10 cellular contexts compared by ENCODE assay signal in genomic region chr10:71621783-71622526, GRCh38.
DNase-seq lines count a peak whose midpoint lies in the region; ATAC-seq and TF ChIP-seq lines count a peak whose summit lies in the region.
"Had no signal": no experiment of that assay in that cellular context is flagged by ENCODE, and none has a peak within 500 bp of the region (broad histone marks: within the 10 kb centered on the region; RNA-seq: fewer than 3 reads in every experiment).

No MANE protein-coding gene starts in this region.

- no peaks in the 10 kb centered on the region for H3K36me3 Mint-ChIP-seq in immature natural killer cell

- no peak overlapping the region for H3K4me3 Mint-ChIP-seq in immature natural killer cell

- peak; percentile 48 for ATAC-seq in gastroesophageal sphincter
- ATAC-seq in GM19397 (IDR thresholded peaks at IDR 0.05; ENCODE audit: unreplicated experiment), result no peak

- TF ChIP-seq EP300 in gastroesophageal sphincter (IDR thresholded peaks at IDR 0.05) (no peak), ovary (IDR thresholded peaks at IDR 0.05) (no peak)

- H3K4me3 ChIP-seq in SJSA1 (no peak overlapping the region), gastroesophageal sphincter (no peak overlapping the region), ovary (no peak overlapping the region)

- H3K4me1 Mint-ChIP-seq in immature natural killer cell, result no peaks in the 10 kb centered on the region

- DNase-seq in Daoy (ENCODE audit: low read depth) (peak; percentile 77), SJSA1 (ENCODE audit: low read depth in 1 of 2, low spot score in 2 of 2) (peak; percentile 85 to 90), ovary (peak; percentile 45 to 69 (median 55)), immature natural killer cell (no peak), CD1c-positive myeloid dendritic cell (ENCODE audit: extremely low spot score) (no peak)
- DNase-seq in activated T-cell treated with anti-CD3 and anti-CD28 coated beads, Interleukin-2, amount 50 U/mL, for 1 hour, result no peak
- DNase-seq: DMS79, NCI-H524 treated with DMSO at 0.1 percent for 48 hours had no signal

- H3K4me1 ChIP-seq in SJSA1 (replicated peaks), result peaks cover 29% of the 10 kb centered on the region
- peaks cover 18 to 78% (median 40%) of the 10 kb centered on the region in 3 donors for H3K4me1 ChIP-seq in gastroesophageal sphincter
- H3K4me1 ChIP-seq in ovary (ENCODE audit: insufficient read depth), result peaks cover 21% of the 10 kb centered on the region

- peak overlapping the region; percentile 73 for H3K27ac ChIP-seq in SJSA1
- H3K27ac ChIP-seq in gastroesophageal sphincter, result peak overlapping the region; percentile 77 to 86 (median 80)
- H3K27ac ChIP-seq in ovary, result peak overlapping the region in 1 of 2 donors; percentile 67

- H3K9me3 ChIP-seq in SJSA1 (replicated peaks) (no peaks in the 10 kb centered on the region; the same call in 1 of the 2 replicates), gastroesophageal sphincter (no peaks in the 10 kb centered on the region), ovary (no peaks in the 10 kb centered on the region)

- 77% methylated on average over 3 of the region's 11 CpGs; no CpG with 5 or more reads in 1 of the 2 donors for WGBS in gastroesophageal sphincter (ENCODE audit: low coverage in 1 of 2), 2 donors
- WGBS in ovary, 3 donors, result 56 to 58% (median 56%) methylated on average over 11 of the region's 11 CpGs

- H3K9me3 Mint-ChIP-seq in immature natural killer cell, result no peaks in the 10 kb centered on the region

- H3K27me3 Mint-ChIP-seq in immature natural killer cell (ENCODE audit: low read depth in 3 of 3), result peaks cover 2 to 4% (median 3%) of the 10 kb centered on the region in 3 donors

- H3K36me3 ChIP-seq in SJSA1 (0 out of 2 replicates have a peak, but pooled peaks cover 3% of the 10 kb centered on the region), gastroesophageal sphincter (no peaks in the 10 kb centered on the region), ovary (no peaks in the 10 kb centered on the region)

- TF ChIP-seq POLR2A in gastroesophageal sphincter (IDR thresholded peaks at IDR 0.05) (no peak), ovary (IDR thresholded peaks at IDR 0.05) (no peak)

- H3K27me3 ChIP-seq in SJSA1 (replicated peaks) (no peaks in the 10 kb centered on the region), gastroesophageal sphincter (no peaks in the 10 kb centered on the region), ovary (no peaks in the 10 kb centered on the region)

- intact Hi-C loops in ovary (cut with DNase I), result no loop called here

- no peak for TF ChIP-seq CTCF in gastroesophageal sphincter (IDR thresholded peaks at IDR 0.05)
- TF ChIP-seq CTCF in ovary (IDR thresholded peaks at IDR 0.05), result no peak

- no peak overlapping the region for H3K27ac Mint-ChIP-seq in immature natural killer cell

Comparison
In these comparisons a context has a peak if more than half of its experiments do, and no peak if none do; other contexts are left out.
1. DNase-seq: peak in Daoy (single experiment), SJSA1 (2 of 2) and ovary (5 of 5); none in immature natural killer cell (0 of 3), CD1c-positive myeloid dendritic cell (single experiment) and activated T-cell treated with anti-CD3 and anti-CD28 coated beads, Interleukin-2, amount 50 U/mL, for 1 hour (single experiment).